ENCODE assay signal across 10 cellular contexts in genomic region chr14:51847489-51847796, GRCh38. TPM values are rescaled to one million over a fixed set of nuclear protein-coding genes. Genes with fewer than 3 reads are reported as not detected.
DNase-seq lines count a peak whose midpoint lies in the region; ATAC-seq and TF ChIP-seq lines count a peak whose summit lies in the region.
"Had no signal": no experiment of that assay in that cellular context is flagged by ENCODE, and none has a peak within 500 bp of the region (broad histone marks: within the 10 kb centered on the region; RNA-seq: fewer than 3 reads in every experiment).

No MANE protein-coding gene starts in this region.

- H3K4me3 Mint-ChIP-seq in activated CD8-positive, alpha-beta memory T cell treated with anti-CD3 and anti-CD28 coated beads, Interleukin-2, amount 10 ng/mL, durations not matched to agents 7 days and 5 days = peak overlapping the region; percentile 85
- H3K4me3 Mint-ChIP-seq in WTC11 = peak overlapping the region; percentile 69

- TF ChIP-seq POLR2A in suprapubic skin (IDR thresholded peaks at IDR 0.05) = no peak

- 79% methylated on average over 4 of the region's 4 CpGs for WGBS in suprapubic skin

- TF ChIP-seq EP300 in suprapubic skin (IDR thresholded peaks at IDR 0.05) = no peak

- no peak for TF ChIP-seq CTCF in WTC11 (IDR thresholded peaks at IDR 0.05)
- no peak for TF ChIP-seq CTCF in suprapubic skin (IDR thresholded peaks at IDR 0.05)

- CTCF ChIA-PET in activated CD8-positive, alpha-beta memory T cell treated with anti-CD3 and anti-CD28 coated beads, Interleukin-2, amount 10 ng/mL, durations not matched to agents 7 days and 5 days (lab: Charles Lee) = interaction anchor here (0.6 to 2.9 kb wide), 7 partner anchors 8 to 57 kb away, joined by 3 to 34 read pairs (median 4); partner anchors contain the start of gene GNG2
- CTCF ChIA-PET in WTC11 (lab: Charles Lee) = no interaction called here

- no peak for DNase-seq in activated CD8-positive, alpha-beta memory T cell treated with anti-CD3 and anti-CD28 coated beads, Interleukin-2, amount 10 ng/mL, durations not matched to agents 7 days and 5 days
- DNase-seq in activated CD8-positive, alpha-beta memory T cell treated with anti-CD3 and anti-CD28 coated beads, Interleukin-2, amount 50 U/mL, for 48 hours = no peak
- no peak for DNase-seq in WTC11 (ENCODE audit: low spot score)
- no peak for DNase-seq in suprapubic skin (ENCODE audit: low spot score in 2 of 2)
- DNase-seq in T-helper 9 cell = no peak
- DNase-seq: NCI-H526 treated with DMSO at 0.1 percent for 48 hours had no signal

- POLR2A ChIA-PET in WTC11 (lab: Charles Lee) = no interaction called here

- no peak for ATAC-seq in activated CD8-positive, alpha-beta memory T cell treated with anti-CD3 and anti-CD28 coated beads, Interleukin-2, amount 10 ng/mL, durations not matched to agents 7 days and 5 days
- ATAC-seq in WTC11 (no peak), GM18498 (IDR thresholded peaks at IDR 0.05; ENCODE audit: unreplicated experiment) (no peak), GM21360 (IDR thresholded peaks at IDR 0.05; ENCODE audit: unreplicated experiment) (no peak)

- H3K4me3 ChIP-seq in iPS-15b (ENCODE audit: low read depth, low read length) (peak overlapping the region; percentile 46), suprapubic skin (no peak overlapping the region)
- H3K4me3 ChIP-seq: prostate gland had no signal

- H3K9me3 Mint-ChIP-seq in activated CD8-positive, alpha-beta memory T cell treated with anti-CD3 and anti-CD28 coated beads, Interleukin-2, amount 10 ng/mL, durations not matched to agents 7 days and 5 days (ENCODE audit: low read depth) = peaks cover 7% of the 10 kb centered on the region
- no peaks in the 10 kb centered on the region for H3K9me3 Mint-ChIP-seq in WTC11

- H3K27me3 Mint-ChIP-seq in activated CD8-positive, alpha-beta memory T cell treated with anti-CD3 and anti-CD28 coated beads, Interleukin-2, amount 10 ng/mL, durations not matched to agents 7 days and 5 days = no peaks in the 10 kb centered on the region
- no peaks in the 10 kb centered on the region for H3K27me3 Mint-ChIP-seq in WTC11 (ENCODE audit: low read depth)

- H3K4me1 Mint-ChIP-seq in activated CD8-positive, alpha-beta memory T cell treated with anti-CD3 and anti-CD28 coated beads, Interleukin-2, amount 10 ng/mL, durations not matched to agents 7 days and 5 days = peaks cover 80% of the 10 kb centered on the region
- H3K4me1 Mint-ChIP-seq in WTC11 = peaks cover 27% of the 10 kb centered on the region

- H3K27ac Mint-ChIP-seq in activated CD8-positive, alpha-beta memory T cell treated with anti-CD3 and anti-CD28 coated beads, Interleukin-2, amount 10 ng/mL, durations not matched to agents 7 days and 5 days = peak overlapping the region; percentile 98
- H3K27ac Mint-ChIP-seq in WTC11 = peak overlapping the region; percentile 77

- H3K27me3 ChIP-seq in iPS-15b (ENCODE audit: control insufficient read depth, insufficient read depth, low read length) (no peaks in the 10 kb centered on the region), suprapubic skin (no peaks in the 10 kb centered on the region)

- no peak overlapping the region for H3K9ac ChIP-seq in iPS-15b (ENCODE audit: low read depth, low read length)

- H3K36me3 ChIP-seq in iPS-15b (ENCODE audit: control insufficient read depth, insufficient read depth, low read length) (no peaks in the 10 kb centered on the region), suprapubic skin (no peaks in the 10 kb centered on the region)
- H3K36me3 ChIP-seq: prostate gland had no signal

- H3K36me3 Mint-ChIP-seq in activated CD8-positive, alpha-beta memory T cell treated with anti-CD3 and anti-CD28 coated beads, Interleukin-2, amount 10 ng/mL, durations not matched to agents 7 days and 5 days = peaks cover 42% of the 10 kb centered on the region
- H3K36me3 Mint-ChIP-seq in WTC11 = no peaks in the 10 kb centered on the region

- H3K9me3 ChIP-seq in iPS-15b (ENCODE audit: control insufficient read depth, insufficient read depth, low read length) (no peaks in the 10 kb centered on the region), suprapubic skin (no peaks in the 10 kb centered on the region)
- H3K9me3 ChIP-seq: prostate gland had no signal

- H3K4me1 ChIP-seq in iPS-15b (ENCODE audit: control insufficient read depth, insufficient read depth, low read length) (peaks cover 11% of the 10 kb centered on the region), suprapubic skin (no peaks in the 10 kb centered on the region)
- H3K4me1 ChIP-seq: prostate gland had no signal

- H3K27ac ChIP-seq in suprapubic skin = peak overlapping the region; percentile 79
- H3K27ac ChIP-seq: prostate gland had no signal

TF ChIP-seq in WTC11, 78 proteins besides CTCF, POLR2A, EP300 and RAD21:
- TF ChIP-seq ELF4 (CRISPR knock-in tag; IDR thresholded peaks at IDR 0.05; ENCODE audit: low read depth) (no peak), ATF6 (CRISPR knock-in tag; IDR thresholded peaks at IDR 0.05) (no peak), MYBL2 (CRISPR knock-in tag; IDR thresholded peaks at IDR 0.05) (no peak), TCF7 (CRISPR knock-in tag; IDR thresholded peaks at IDR 0.05; ENCODE audit: low read depth) (no peak), ERG (CRISPR knock-in tag; IDR thresholded peaks at IDR 0.05) (no peak)
- TF ChIP-seq, protein P1, sequence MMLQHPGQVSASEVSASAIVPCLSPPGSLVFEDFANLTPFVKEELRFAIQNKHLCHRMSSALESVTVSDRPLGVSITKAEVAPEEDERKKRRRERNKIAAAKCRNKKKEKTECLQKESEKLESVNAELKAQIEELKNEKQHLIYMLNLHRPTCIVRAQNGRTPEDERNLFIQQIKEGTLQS (CRISPR knock-in tag; conservative IDR thresholded peaks at IDR 0.05) = no peak
- TF ChIP-seq, protein P2, sequence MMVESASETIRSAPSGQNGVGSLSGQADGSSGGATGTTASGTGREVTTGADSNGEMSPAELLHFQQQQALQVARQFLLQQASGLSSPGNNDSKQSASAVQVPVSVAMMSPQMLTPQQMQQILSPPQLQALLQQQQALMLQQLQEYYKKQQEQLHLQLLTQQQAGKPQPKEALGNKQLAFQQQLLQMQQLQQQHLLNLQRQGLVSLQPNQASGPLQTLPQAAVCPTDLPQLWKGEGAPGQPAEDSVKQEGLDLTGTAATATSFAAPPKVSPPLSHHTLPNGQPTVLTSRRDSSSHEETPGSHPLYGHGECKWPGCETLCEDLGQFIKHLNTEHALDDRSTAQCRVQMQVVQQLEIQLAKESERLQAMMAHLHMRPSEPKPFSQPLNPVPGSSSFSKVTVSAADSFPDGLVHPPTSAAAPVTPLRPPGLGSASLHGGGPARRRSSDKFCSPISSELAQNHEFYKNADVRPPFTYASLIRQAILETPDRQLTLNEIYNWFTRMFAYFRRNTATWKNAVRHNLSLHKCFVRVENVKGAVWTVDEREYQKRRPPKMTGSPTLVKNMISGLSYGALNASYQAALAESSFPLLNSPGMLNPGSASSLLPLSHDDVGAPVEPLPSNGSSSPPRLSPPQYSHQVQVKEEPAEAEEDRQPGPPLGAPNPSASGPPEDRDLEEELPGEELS (CRISPR knock-in tag; IDR thresholded peaks at IDR 0.05) = no peak

RNA-seq across cellular contexts. Expression of gene GNG2, which starts 13.0 kb away (rescaled TPM):
- total RNA-seq in activated CD8-positive, alpha-beta memory T cell treated with anti-CD3 and anti-CD28 coated beads, Interleukin-2, amount 10 ng/mL, durations not matched to agents 7 days and 5 days = 100 to 1,000 TPM; 243 to 257 TPM
- 10.4 to 11.4 TPM (median 10.7 TPM) in 3 replicates for total RNA-seq in WTC11 (2021)
- total RNA-seq in suprapubic skin = 1 to 10 TPM; 3.6 to 8.1 (median 7.2) TPM

Comparison
In these comparisons a context has a peak if more than half of its experiments do, and no peak if none do; other contexts are left out.
1. RNA of gene GNG2, which starts 13.0 kb away (total RNA-seq): 243 to 257 TPM in activated CD8-positive, alpha-beta memory T cell treated with anti-CD3 and anti-CD28 coated beads, Interleukin-2, amount 10 ng/mL, durations not matched to agents 7 days and 5 days; 10.4 to 11.4 TPM in WTC11 and 3.6 to 8.1 TPM in suprapubic skin; every median in the first group is over 10 times any median in the second.